Comparison of ENCODE assay signal across 23 cellular contexts in genomic region chr18:62621546-62621945, GRCh38.
A peak's percentile ranks its signal among the peaks of the same experiment; 100 is the strongest.
DNase-seq lines count a peak whose midpoint lies in the region; ATAC-seq, FAIRE-seq and TF ChIP-seq lines count a peak whose summit lies in the region.
"Had no signal": no experiment of that assay in that cellular context is flagged by ENCODE, and none has a peak within 500 bp of the region (broad histone marks: within the 10 kb centered on the region; RNA-seq: fewer than 3 reads in every experiment).

No MANE protein-coding gene starts in this region.

- no peak for FAIRE-seq in kidney (lab: Jason Lieb, UNC)
- FAIRE-seq: A204.1, RCC 7860, TTC549 had no signal

- no peaks in the 10 kb centered on the region for H3K4me1 ChIP-seq in kidney (ENCODE audit: control insufficient read depth in 1 of 2, insufficient read depth in 1 of 2, low read depth in 1 of 2, low read length in 2 of 2)
- no peaks in the 10 kb centered on the region for H3K4me1 ChIP-seq in uterus
- H3K4me1 ChIP-seq: colonic mucosa, prostate gland had no signal

- H3K4me3 Mint-ChIP-seq in immature natural killer cell = no peak overlapping the region
- H3K4me3 Mint-ChIP-seq: CD14-positive monocyte, nephron progenitor cell had no signal

- H3K4me1 Mint-ChIP-seq in immature natural killer cell = no peaks in the 10 kb centered on the region
- H3K4me1 Mint-ChIP-seq: CD14-positive monocyte had no signal

- H3K36me3 ChIP-seq in kidney (ENCODE audit: control insufficient read depth in 1 of 2, insufficient read depth in 2 of 2, low read length in 2 of 2) = no peaks in the 10 kb centered on the region
- no peaks in the 10 kb centered on the region for H3K36me3 ChIP-seq in uterus
- H3K36me3 ChIP-seq: colonic mucosa, prostate gland, thoracic aorta had no signal

- no peaks in the 10 kb centered on the region for H3K36me3 Mint-ChIP-seq in immature natural killer cell
- H3K36me3 Mint-ChIP-seq: CD14-positive monocyte had no signal

- intact Hi-C loops in Right ventricle myocardium inferior (cut with DNase I) (no loop called here), cardiac septum (cut with DNase I) (no loop called here), kidney (cut with DNase I) (no loop called here), uterus (cut with DNase I; ENCODE audit: low total_unique reads) (no loop called here)

- peaks cover 0 to 9% (median 3%) of the 10 kb centered on the region in 3 donors for H3K27me3 Mint-ChIP-seq in immature natural killer cell (ENCODE audit: low read depth in 3 of 3)

- no peak for TF ChIP-seq POLR2A in uterus (IDR thresholded peaks at IDR 0.05)

- peak overlapping the region in 1 of 2 donors; percentile 43 for H3K27ac ChIP-seq in kidney (ENCODE audit: low read depth in 2 of 2, low read length in 2 of 2)
- peak overlapping the region; percentile 1 to 24 for H3K27ac ChIP-seq in uterus
- H3K27ac ChIP-seq: colonic mucosa, epithelial cell of prostate, prostate gland, thoracic aorta had no signal

- no peak overlapping the region for H3K4me3 ChIP-seq in kidney (ENCODE audit: low read length in 2 of 2)
- H3K4me3 ChIP-seq in uterus = no peak overlapping the region
- H3K4me3 ChIP-seq: colonic mucosa, prostate gland, thoracic aorta had no signal

- H3K9ac ChIP-seq in kidney (ENCODE audit: low read length in 2 of 2) = no peak overlapping the region

- H3K27ac Mint-ChIP-seq in immature natural killer cell = no peak overlapping the region
- H3K27ac Mint-ChIP-seq: CD14-positive monocyte, nephron progenitor cell had no signal

- no peak for DNase-seq in Right ventricle myocardium inferior (ENCODE audit: missing footprints)
- DNase-seq in cardiac septum (ENCODE audit: low spot score) = no peak
- DNase-seq in dedifferentiated amniotic fluid mesenchymal stem cell (ENCODE audit: extremely low spot score) = peak; percentile 47
- DNase-seq in kidney = peak; percentile 79
- peak in 1 of 2 donors; percentile 53 for DNase-seq in uterus
- no peak for DNase-seq in NCI-H146 (lab: John Stamatoyannopoulos, UW)
- DNase-seq in immature natural killer cell = no peak
- no peak for DNase-seq in islet precursor cell
- DNase-seq: activated CD4-positive, alpha-beta T cell treated with anti-CD3 and anti-CD28 coated beads, Interleukin-2, amount 50 U/mL, for 1 hour; activated naive CD4-positive, alpha-beta T cell treated with Interleukin-2 at 50 U/mL for 16 hours; aorta; colonic mucosa; MM.1S; NCI-H187; NCI-H345; nephron progenitor cell had no signal

- TF ChIP-seq CTCF in kidney (IDR thresholded peaks at IDR 0.05; ENCODE audit: borderline replicate concordance, extremely low read depth, insufficient read depth) (no peak), uterus (IDR thresholded peaks at IDR 0.05) (no peak)

- H3K9me3 Mint-ChIP-seq in immature natural killer cell = no peaks in the 10 kb centered on the region

- H3K9me3 ChIP-seq in kidney (ENCODE audit: control insufficient read depth in 1 of 2, low read length in 2 of 2) = no peaks in the 10 kb centered on the region
- H3K9me3 ChIP-seq in uterus = no peaks in the 10 kb centered on the region
- H3K9me3 ChIP-seq: colonic mucosa, prostate gland, thoracic aorta had no signal

- H3K27me3 ChIP-seq in uterus = no peaks in the 10 kb centered on the region
- H3K27me3 ChIP-seq: colonic mucosa had no signal

- ATAC-seq in Right ventricle myocardium inferior = peak; percentile 56

Comparison
In these comparisons a context has a peak if more than half of its experiments do, and no peak if none do; other contexts are left out.
1. DNase-seq: peak in dedifferentiated amniotic fluid mesenchymal stem cell (single experiment) and kidney (single experiment); none in Right ventricle myocardium inferior (single experiment), cardiac septum (single experiment), NCI-H146 (single experiment), immature natural killer cell (0 of 3) and islet precursor cell (single experiment).